8 cellular contexts compared by ENCODE assay signal in the genomic region with DNA sequence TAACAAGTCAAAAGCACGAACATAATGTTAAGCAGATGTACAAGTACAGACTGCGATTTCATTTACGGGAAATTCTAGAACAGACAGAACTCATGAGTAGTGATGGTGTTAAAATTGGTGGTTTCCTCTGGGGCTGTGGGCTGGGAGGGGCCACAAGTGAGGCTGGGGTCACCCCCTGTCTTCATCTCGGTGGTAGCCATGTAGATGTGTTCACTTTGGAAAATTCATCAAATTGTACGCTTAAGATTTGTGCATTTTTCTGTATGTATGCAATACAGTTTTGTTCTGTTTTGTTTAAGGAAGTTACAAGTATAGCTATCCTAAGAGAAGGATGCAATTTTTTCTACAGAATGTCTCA. TPM values are rescaled to one million over a fixed set of nuclear protein-coding genes. Genes with fewer than 3 reads are reported as not detected.
DNase-seq lines count a peak whose midpoint lies in the region; ATAC-seq and TF ChIP-seq lines count a peak whose summit lies in the region.

No MANE protein-coding gene starts in this region.

- peak overlapping the region; percentile 91 for H3K9ac ChIP-seq in Karpas-422 (ENCODE audit: low read length)
- H3K9ac ChIP-seq in endocrine pancreas (ENCODE audit: control insufficient read depth, insufficient read depth, low read length), result peak overlapping the region; percentile 8

- no peak overlapping the region for H3K27ac ChIP-seq in Karpas-422 (ENCODE audit: low read length)
- peak overlapping the region; percentile 61 for H3K27ac ChIP-seq in osteoblast (ENCODE audit: low read depth, low read length)

- no peaks in the 10 kb centered on the region for H3K9me2 ChIP-seq in Karpas-422 (replicated peaks; ENCODE audit: insufficient read depth, low read length)

- H3K9me3 ChIP-seq in Karpas-422 (ENCODE audit: low read length) (no peaks in the 10 kb centered on the region), endocrine pancreas (ENCODE audit: control insufficient read depth, low read length) (no peaks in the 10 kb centered on the region), osteoblast (ENCODE audit: low read depth, low read length) (no peaks in the 10 kb centered on the region)

- DNase-seq in GM12864 (ENCODE audit: low read depth) (no peak), Karpas-422 (no peak), osteoblast (ENCODE audit: insufficient read length, low spot score, missing footprints) (no peak), superior temporal gyrus (ENCODE audit: extremely low spot score) (no peak), NCI-H2081 treated with DMSO at 0.1 percent for 48 hours (lab: John Stamatoyannopoulos, UW) (no peak)

- H3K4me2 ChIP-seq in Karpas-422 (ENCODE audit: low read depth, low read length, poor library complexity, severe bottlenecking), result peak overlapping the region; percentile 94
- H3K4me2 ChIP-seq in osteoblast (ENCODE audit: insufficient read depth, low read length), result peak overlapping the region; percentile 97

- H3K27me3 ChIP-seq in Karpas-422 (ENCODE audit: low read length) (no peaks in the 10 kb centered on the region), endocrine pancreas (ENCODE audit: control insufficient read depth, insufficient read depth, low read length) (no peaks in the 10 kb centered on the region), osteoblast (ENCODE audit: insufficient read depth, low read length) (no peaks in the 10 kb centered on the region)

- peak overlapping the region; percentile 98 for H2AFZ ChIP-seq in Karpas-422 (ENCODE audit: low read length)
- peak overlapping the region; percentile 82 for H2AFZ ChIP-seq in osteoblast (ENCODE audit: low read length)

- peak overlapping the region; percentile 89 for H3K4me3 ChIP-seq in GM12864 (ENCODE audit: low read depth, low read length)
- H3K4me3 ChIP-seq in Karpas-422 (ENCODE audit: low read length), result peak overlapping the region; percentile 99
- peak overlapping the region; percentile 48 for H3K4me3 ChIP-seq in endocrine pancreas (ENCODE audit: control insufficient read depth, insufficient read depth, low read length)
- H3K4me3 ChIP-seq in osteoblast (ENCODE audit: insufficient read depth, low read length), result peak overlapping the region; percentile 88

- H4K20me1 ChIP-seq in Karpas-422 (ENCODE audit: insufficient read depth, low read depth, low read length) (no peaks in the 10 kb centered on the region), osteoblast (ENCODE audit: insufficient read depth, low read length) (peaks cover 8% of the 10 kb centered on the region)

- TF ChIP-seq CTCF in GM12864 (IDR thresholded peaks at IDR 0.05; ENCODE audit: low read depth, low read length, missing control alignments) (no peak), osteoblast (IDR thresholded peaks at IDR 0.05; ENCODE audit: extremely low read depth, low read depth, low read length) (no peak)

- H3K4me1 ChIP-seq in Karpas-422 (ENCODE audit: low read length), result peaks cover 19% of the 10 kb centered on the region
- H3K4me1 ChIP-seq in endocrine pancreas (ENCODE audit: control insufficient read depth, insufficient read depth, low read length), result peaks cover 4% of the 10 kb centered on the region
- H3K4me1 ChIP-seq in osteoblast (ENCODE audit: insufficient read depth, low read length), result peaks cover 28% of the 10 kb centered on the region

- peaks cover 36% of the 10 kb centered on the region for H3K79me2 ChIP-seq in Karpas-422 (ENCODE audit: low read length)
- H3K79me2 ChIP-seq in osteoblast (ENCODE audit: insufficient read depth, low read length), result peaks cover 40% of the 10 kb centered on the region

- ATAC-seq in GM18873 (IDR thresholded peaks at IDR 0.05; ENCODE audit: low FRiP score, unreplicated experiment) (no peak), HG03457 (IDR thresholded peaks at IDR 0.05; ENCODE audit: unreplicated experiment) (no peak)

- H3K36me3 ChIP-seq in Karpas-422 (ENCODE audit: insufficient read depth, low read length) (no peaks in the 10 kb centered on the region), endocrine pancreas (ENCODE audit: control insufficient read depth, insufficient read depth, low read length) (no peaks in the 10 kb centered on the region), osteoblast (ENCODE audit: insufficient read depth, low read length) (peaks cover 8% of the 10 kb centered on the region)

RNA-seq across cellular contexts. Expression of a gene that starts 0.5 kb away (rescaled TPM):
- 29.0 and 29.5 TPM in 2 replicates for total RNA-seq in Karpas-422 (2014; rRNA removed; shearing (Covaris generic); ENCODE audit: low replicate concordance)
- 21.0 and 28.3 TPM in 2 replicates for total RNA-seq in osteoblast

RNA-seq across cellular contexts. Expression of a gene that starts 44.4 kb away (rescaled TPM):
- 11.3 and 12.5 TPM in 2 replicates for total RNA-seq in Karpas-422 (2014; rRNA removed; shearing (Covaris generic); ENCODE audit: low replicate concordance)
- 36.5 and 36.9 TPM in 2 replicates for total RNA-seq in osteoblast

Comparison
In these comparisons a context has a peak if more than half of its experiments do, and no peak if none do; other contexts are left out.
1. H3K4me3 ChIP-seq: peak in every context shown above with its lines; median percentile 99 in Karpas-422; 89 in GM12864; 88 in osteoblast; 48 in endocrine pancreas.